1 cellular context compared by ENCODE assay signal in the genomic region with DNA sequence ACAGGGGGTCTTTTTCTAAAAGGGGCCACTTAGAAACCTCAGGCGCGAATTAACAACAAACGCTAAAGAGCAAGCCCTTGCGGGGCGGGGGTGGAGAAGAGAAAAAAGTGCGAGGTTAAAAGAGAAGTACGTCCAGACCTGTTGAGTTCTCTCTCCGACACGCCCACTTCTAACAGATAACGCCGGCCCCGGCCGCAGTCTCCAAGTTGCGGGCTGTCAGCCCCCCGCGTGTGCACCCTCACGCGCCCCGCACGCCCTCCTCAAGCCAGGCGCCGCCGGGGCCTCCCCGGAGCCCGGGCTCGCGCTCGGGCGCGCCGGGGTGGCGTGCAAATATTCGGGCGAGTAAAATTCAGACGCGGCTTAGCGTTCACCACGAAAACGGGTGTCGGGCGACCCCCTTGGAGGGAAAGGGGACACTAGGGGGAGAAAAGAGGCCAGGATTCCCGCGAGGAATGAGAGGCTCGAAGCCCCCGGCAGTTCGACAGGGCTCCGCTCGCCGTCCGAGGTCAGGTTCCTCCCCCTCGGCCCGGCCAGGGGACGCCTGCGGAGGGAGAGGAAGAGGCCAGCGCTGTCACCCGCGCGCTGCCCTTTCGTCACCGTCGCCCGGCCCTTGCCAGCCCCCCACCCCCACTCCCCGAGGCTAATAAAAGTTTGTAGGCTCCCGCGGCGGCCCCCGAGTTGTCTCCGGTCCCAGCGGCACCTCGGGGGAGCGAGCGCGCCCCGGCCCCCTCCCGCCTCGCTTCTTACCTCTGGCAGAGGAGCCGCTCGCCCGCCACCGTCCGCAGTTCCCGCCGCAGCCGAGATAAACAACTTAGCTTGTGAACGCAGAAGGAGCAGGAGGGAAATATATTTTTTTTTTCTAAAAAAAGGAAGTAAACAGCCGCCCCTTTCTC.
A peak's percentile ranks its signal among the peaks of the same experiment; 100 is the strongest.
TF ChIP-seq lines count a peak whose summit lies in the region.

No MANE protein-coding gene starts in this region.

TF ChIP-seq in K562, 482 proteins besides CTCF, POLR2A, EP300 and RAD21 (continued from another document and continues in another):
- TF ChIP-seq CCNT2 (IDR thresholded peaks at IDR 0.05; ENCODE audit: borderline replicate concordance, extremely low read depth, insufficient read length, low read depth, low read length): peak; percentile 48
- TF ChIP-seq, protein P1, sequence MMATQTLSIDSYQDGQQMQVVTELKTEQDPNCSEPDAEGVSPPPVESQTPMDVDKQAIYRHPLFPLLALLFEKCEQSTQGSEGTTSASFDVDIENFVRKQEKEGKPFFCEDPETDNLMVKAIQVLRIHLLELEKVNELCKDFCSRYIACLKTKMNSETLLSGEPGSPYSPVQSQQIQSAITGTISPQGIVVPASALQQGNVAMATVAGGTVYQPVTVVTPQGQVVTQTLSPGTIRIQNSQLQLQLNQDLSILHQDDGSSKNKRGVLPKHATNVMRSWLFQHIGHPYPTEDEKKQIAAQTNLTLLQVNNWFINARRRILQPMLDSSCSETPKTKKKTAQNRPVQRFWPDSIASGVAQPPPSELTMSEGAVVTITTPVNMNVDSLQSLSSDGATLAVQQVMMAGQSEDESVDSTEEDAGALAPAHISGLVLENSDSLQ (IDR thresholded peaks at IDR 0.05): no peak
- TF ChIP-seq TAF15 (IDR thresholded peaks at IDR 0.05; ENCODE audit: low read depth, low read length): no peak
- TF ChIP-seq ZNF354B (CRISPR knock-in tag; IDR thresholded peaks at IDR 0.05): no peak
- TF ChIP-seq SMARCA5 (IDR thresholded peaks at IDR 0.05): no peak
- no peak for TF ChIP-seq POLR2H (tag; IDR thresholded peaks at IDR 0.05; ENCODE audit: low read depth)
- TF ChIP-seq, protein P2, sequence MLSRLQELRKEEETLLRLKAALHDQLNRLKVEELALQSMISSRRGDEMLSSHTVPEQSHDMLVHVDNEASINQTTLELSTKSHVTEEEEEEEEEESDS (CRISPR knock-in tag; IDR thresholded peaks at IDR 0.05): no peak
- TF ChIP-seq MXI1 (IDR thresholded peaks at IDR 0.05; ENCODE audit: low read depth, low read length): no peak
- TF ChIP-seq HIVEP1 (CRISPR knock-in tag; IDR thresholded peaks at IDR 0.05): no peak
- TF ChIP-seq NR4A1 (CRISPR knock-in tag; IDR thresholded peaks at IDR 0.05): no peak
- TF ChIP-seq NR4A1 (tag; IDR thresholded peaks at IDR 0.05): no peak
- TF ChIP-seq, protein P3, sequence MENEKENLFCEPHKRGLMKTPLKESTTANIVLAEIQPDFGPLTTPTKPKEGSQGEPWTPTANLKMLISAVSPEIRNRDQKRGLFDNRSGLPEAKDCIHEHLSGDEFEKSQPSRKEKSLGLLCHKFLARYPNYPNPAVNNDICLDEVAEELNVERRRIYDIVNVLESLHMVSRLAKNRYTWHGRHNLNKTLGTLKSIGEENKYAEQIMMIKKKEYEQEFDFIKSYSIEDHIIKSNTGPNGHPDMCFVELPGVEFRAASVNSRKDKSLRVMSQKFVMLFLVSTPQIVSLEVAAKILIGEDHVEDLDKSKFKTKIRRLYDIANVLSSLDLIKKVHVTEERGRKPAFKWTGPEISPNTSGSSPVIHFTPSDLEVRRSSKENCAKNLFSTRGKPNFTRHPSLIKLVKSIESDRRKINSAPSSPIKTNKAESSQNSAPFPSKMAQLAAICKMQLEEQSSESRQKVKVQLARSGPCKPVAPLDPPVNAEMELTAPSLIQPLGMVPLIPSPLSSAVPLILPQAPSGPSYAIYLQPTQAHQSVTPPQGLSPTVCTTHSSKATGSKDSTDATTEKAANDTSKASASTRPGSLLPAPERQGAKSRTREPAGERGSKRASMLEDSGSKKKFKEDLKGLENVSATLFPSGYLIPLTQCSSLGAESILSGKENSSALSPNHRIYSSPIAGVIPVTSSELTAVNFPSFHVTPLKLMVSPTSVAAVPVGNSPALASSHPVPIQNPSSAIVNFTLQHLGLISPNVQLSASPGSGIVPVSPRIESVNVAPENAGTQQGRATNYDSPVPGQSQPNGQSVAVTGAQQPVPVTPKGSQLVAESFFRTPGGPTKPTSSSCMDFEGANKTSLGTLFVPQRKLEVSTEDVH (IDR thresholded peaks at IDR 0.05; ENCODE audit: low read depth, partially characterized antibody): no peak
- no peak for TF ChIP-seq U2AF1 (optimal IDR thresholded peaks at IDR 0.05; ENCODE audit: low read depth, low read length)
- TF ChIP-seq NEUROD1 (IDR thresholded peaks at IDR 0.05; ENCODE audit: borderline replicate concordance, low read depth, low read length, partially characterized antibody): peak; percentile 3
- TF ChIP-seq SMAD2 (IDR thresholded peaks at IDR 0.05; ENCODE audit: low read depth, low read length): no peak
- no peak for TF ChIP-seq KLF6 (CRISPR knock-in tag; IDR thresholded peaks at IDR 0.05; ENCODE audit: borderline replicate concordance)
- TF ChIP-seq, protein P4, sequence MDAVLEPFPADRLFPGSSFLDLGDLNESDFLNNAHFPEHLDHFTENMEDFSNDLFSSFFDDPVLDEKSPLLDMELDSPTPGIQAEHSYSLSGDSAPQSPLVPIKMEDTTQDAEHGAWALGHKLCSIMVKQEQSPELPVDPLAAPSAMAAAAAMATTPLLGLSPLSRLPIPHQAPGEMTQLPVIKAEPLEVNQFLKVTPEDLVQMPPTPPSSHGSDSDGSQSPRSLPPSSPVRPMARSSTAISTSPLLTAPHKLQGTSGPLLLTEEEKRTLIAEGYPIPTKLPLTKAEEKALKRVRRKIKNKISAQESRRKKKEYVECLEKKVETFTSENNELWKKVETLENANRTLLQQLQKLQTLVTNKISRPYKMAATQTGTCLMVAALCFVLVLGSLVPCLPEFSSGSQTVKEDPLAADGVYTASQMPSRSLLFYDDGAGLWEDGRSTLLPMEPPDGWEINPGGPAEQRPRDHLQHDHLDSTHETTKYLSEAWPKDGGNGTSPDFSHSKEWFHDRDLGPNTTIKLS (IDR thresholded peaks at IDR 0.05; ENCODE audit: borderline replicate concordance, low read depth): no peak
- TF ChIP-seq, protein P5, sequence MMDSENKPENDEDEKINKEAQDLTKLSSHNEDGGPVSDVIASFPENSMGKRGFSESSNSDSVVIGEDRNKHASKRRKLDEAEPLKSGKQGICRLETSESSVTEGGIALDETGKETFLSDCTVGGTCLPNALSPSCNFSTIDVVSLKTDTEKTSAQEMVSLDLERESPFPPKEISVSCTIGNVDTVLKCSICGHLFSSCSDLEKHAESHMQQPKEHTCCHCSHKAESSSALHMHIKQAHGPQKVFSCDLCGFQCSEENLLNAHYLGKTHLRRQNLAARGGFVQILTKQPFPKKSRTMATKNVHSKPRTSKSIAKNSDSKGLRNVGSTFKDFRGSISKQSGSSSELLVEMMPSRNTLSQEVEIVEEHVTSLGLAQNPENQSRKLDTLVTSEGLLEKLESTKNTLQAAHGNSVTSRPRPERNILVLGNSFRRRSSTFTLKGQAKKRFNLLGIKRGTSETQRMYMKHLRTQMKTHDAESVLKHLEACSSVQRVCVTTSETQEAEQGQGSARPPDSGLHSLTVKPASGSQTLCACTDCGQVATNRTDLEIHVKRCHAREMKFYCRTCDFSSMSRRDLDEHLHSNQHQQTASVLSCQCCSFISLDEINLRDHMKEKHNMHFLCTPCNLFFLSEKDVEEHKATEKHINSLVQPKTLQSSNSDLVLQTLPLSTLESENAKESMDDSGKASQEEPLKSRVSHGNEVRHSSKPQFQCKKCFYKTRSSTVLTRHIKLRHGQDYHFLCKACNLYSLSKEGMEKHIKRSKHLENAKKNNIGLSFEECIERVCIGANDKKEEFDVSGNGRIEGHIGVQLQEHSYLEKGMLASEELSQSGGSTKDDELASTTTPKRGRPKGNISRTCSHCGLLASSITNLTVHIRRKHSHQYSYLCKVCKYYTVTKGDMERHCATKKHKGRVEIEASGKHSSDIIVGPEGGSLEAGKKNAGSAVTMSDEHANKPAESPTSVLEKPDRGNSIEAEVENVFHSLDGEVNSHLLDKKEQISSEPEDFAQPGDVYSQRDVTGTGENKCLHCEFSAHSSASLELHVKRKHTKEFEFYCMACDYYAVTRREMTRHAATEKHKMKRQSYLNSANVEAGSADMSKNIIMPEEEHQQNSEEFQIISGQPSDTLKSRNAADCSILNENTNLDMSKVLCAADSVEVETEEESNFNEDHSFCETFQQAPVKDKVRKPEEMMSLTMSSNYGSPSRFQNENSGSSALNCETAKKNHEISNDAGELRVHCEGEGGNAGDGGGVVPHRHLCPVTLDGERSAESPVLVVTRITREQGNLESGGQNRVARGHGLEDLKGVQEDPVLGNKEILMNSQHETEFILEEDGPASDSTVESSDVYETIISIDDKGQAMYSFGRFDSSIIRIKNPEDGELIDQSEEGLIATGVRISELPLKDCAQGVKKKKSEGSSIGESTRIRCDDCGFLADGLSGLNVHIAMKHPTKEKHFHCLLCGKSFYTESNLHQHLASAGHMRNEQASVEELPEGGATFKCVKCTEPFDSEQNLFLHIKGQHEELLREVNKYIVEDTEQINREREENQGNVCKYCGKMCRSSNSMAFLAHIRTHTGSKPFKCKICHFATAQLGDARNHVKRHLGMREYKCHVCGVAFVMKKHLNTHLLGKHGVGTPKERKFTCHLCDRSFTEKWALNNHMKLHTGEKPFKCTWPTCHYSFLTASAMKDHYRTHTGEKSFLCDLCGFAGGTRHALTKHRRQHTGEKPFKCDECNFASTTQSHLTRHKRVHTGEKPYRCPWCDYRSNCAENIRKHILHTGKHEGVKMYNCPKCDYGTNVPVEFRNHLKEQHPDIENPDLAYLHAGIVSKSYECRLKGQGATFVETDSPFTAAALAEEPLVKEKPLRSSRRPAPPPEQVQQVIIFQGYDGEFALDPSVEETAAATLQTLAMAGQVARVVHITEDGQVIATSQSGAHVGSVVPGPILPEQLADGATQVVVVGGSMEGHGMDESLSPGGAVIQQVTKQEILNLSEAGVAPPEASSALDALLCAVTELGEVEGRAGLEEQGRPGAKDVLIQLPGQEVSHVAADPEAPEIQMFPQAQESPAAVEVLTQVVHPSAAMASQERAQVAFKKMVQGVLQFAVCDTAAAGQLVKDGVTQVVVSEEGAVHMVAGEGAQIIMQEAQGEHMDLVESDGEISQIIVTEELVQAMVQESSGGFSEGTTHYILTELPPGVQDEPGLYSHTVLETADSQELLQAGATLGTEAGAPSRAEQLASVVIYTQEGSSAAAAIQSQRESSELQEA (IDR thresholded peaks at IDR 0.05; ENCODE audit: low read depth): no peak
- TF ChIP-seq, protein P6, sequence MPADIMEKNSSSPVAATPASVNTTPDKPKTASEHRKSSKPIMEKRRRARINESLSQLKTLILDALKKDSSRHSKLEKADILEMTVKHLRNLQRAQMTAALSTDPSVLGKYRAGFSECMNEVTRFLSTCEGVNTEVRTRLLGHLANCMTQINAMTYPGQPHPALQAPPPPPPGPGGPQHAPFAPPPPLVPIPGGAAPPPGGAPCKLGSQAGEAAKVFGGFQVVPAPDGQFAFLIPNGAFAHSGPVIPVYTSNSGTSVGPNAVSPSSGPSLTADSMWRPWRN (IDR thresholded peaks at IDR 0.05; ENCODE audit: low read depth): no peak
- TF ChIP-seq CREB1 (IDR thresholded peaks at IDR 0.05): 0 out of 2 replicates have a peak, but pooled peaks have one; percentile 9
- TF ChIP-seq CREB1 (CRISPR knock-in tag; IDR thresholded peaks at IDR 0.05): no peak; the same call in 1 of the 2 replicates
- no peak for TF ChIP-seq PHF20 (IDR thresholded peaks at IDR 0.05; ENCODE audit: partially characterized antibody)
- TF ChIP-seq, protein P7, sequence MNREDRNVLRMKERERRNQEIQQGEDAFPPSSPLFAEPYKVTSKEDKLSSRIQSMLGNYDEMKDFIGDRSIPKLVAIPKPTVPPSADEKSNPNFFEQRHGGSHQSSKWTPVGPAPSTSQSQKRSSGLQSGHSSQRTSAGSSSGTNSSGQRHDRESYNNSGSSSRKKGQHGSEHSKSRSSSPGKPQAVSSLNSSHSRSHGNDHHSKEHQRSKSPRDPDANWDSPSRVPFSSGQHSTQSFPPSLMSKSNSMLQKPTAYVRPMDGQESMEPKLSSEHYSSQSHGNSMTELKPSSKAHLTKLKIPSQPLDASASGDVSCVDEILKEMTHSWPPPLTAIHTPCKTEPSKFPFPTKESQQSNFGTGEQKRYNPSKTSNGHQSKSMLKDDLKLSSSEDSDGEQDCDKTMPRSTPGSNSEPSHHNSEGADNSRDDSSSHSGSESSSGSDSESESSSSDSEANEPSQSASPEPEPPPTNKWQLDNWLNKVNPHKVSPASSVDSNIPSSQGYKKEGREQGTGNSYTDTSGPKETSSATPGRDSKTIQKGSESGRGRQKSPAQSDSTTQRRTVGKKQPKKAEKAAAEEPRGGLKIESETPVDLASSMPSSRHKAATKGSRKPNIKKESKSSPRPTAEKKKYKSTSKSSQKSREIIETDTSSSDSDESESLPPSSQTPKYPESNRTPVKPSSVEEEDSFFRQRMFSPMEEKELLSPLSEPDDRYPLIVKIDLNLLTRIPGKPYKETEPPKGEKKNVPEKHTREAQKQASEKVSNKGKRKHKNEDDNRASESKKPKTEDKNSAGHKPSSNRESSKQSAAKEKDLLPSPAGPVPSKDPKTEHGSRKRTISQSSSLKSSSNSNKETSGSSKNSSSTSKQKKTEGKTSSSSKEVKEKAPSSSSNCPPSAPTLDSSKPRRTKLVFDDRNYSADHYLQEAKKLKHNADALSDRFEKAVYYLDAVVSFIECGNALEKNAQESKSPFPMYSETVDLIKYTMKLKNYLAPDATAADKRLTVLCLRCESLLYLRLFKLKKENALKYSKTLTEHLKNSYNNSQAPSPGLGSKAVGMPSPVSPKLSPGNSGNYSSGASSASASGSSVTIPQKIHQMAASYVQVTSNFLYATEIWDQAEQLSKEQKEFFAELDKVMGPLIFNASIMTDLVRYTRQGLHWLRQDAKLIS (CRISPR knock-in tag; IDR thresholded peaks at IDR 0.05): no peak
- TF ChIP-seq POLR2AphosphoS2 (IDR thresholded peaks at IDR 0.05; ENCODE audit: low read length): no peak
- TF ChIP-seq CEBPB (tag; IDR thresholded peaks at IDR 0.05): no peak
- peak; percentile 8; the same call in 1 of the 2 replicates for TF ChIP-seq CHD2 (IDR thresholded peaks at IDR 0.05; ENCODE audit: low read depth, low read length)
- TF ChIP-seq ZNF77 (CRISPR knock-in tag; IDR thresholded peaks at IDR 0.05): no peak
- no peak for TF ChIP-seq POLR2AphosphoS5 (IDR thresholded peaks at IDR 0.05; ENCODE audit: control insufficient read depth, insufficient read depth, low read depth, low read length)
- TF ChIP-seq, protein P8, sequence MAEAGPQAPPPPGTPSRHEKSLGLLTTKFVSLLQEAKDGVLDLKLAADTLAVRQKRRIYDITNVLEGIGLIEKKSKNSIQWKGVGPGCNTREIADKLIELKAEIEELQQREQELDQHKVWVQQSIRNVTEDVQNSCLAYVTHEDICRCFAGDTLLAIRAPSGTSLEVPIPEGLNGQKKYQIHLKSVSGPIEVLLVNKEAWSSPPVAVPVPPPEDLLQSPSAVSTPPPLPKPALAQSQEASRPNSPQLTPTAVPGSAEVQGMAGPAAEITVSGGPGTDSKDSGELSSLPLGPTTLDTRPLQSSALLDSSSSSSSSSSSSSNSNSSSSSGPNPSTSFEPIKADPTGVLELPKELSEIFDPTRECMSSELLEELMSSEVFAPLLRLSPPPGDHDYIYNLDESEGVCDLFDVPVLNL (CRISPR knock-in tag; IDR thresholded peaks at IDR 0.05; ENCODE audit: low read depth): no peak
- no peak for TF ChIP-seq MEF2D (tag; conservative IDR thresholded peaks at IDR 0.05; ENCODE audit: low read depth)
- TF ChIP-seq FOXK2 (conservative IDR thresholded peaks at IDR 0.05 in 1 of 2, IDR thresholded peaks at IDR 0.05 in 1 of 2; ENCODE audit: low read depth in 2 of 2): peak; percentile 19 to 47; a peak in 1 of 4 replicates
- TF ChIP-seq ZNF717 (CRISPR knock-in tag; IDR thresholded peaks at IDR 0.05): no peak
